In genomic region chr21:35093514-35093913, GRCh38 we compare ENCODE assay signal across 29 cellular contexts.
"Had no signal": no experiment of that assay in that cellular context is flagged by ENCODE, and none has a peak within 500 bp of the region (broad histone marks: within the 10 kb centered on the region; RNA-seq: fewer than 3 reads in every experiment).

No MANE protein-coding gene starts in this region.

- H3K27me3 Mint-ChIP-seq: activated naive CD4-positive, alpha-beta T cell treated with anti-CD3 and anti-CD28 coated beads, Interleukin-2, amount 50 U/mL, for 24 hours; activated T-cell treated with anti-CD3 and anti-CD28 coated beads, Interleukin-2, amount 50 U/mL, for 24 hours; activated T-helper 17 cell treated with anti-CD3 and anti-CD28 coated beads, Interleukin-2, amount 50 U/mL, for 72 hours; effector memory CD8-positive, alpha-beta T cell had no signal

- H3K4me3 Mint-ChIP-seq: activated CD4-positive, alpha-beta memory T cell treated with anti-CD3 and anti-CD28 coated beads, Interleukin-2, amount 10 ng/mL, durations not matched to agents 7 days and 5 days; activated naive CD4-positive, alpha-beta T cell treated with anti-CD3 and anti-CD28 coated beads for 36 hours; activated naive CD4-positive, alpha-beta T cell treated with anti-CD3 and anti-CD28 coated beads, Interleukin-2, amount 50 U/mL, for 24 hours; activated naive CD8-positive, alpha-beta T cell treated with anti-CD3 and anti-CD28 coated beads, Interleukin-2, amount 10 ng/mL, durations not matched to agents 7 days and 5 days; activated T-cell treated with anti-CD3 and anti-CD28 coated beads, Interleukin-2, amount 50 U/mL, for 24 hours; activated T-cell treated with anti-CD3 and anti-CD28 coated beads, Interleukin-2, amount 50 U/mL, for 72 hours; activated T-helper 17 cell treated with anti-CD3 and anti-CD28 coated beads, Interleukin-2, amount 50 U/mL, for 72 hours; effector memory CD8-positive, alpha-beta T cell had no signal

- ATAC-seq: activated T-cell treated with anti-CD3 and anti-CD28 coated beads, Interleukin-2, amount 50 U/mL, for 72 hours; activated T-helper 17 cell treated with anti-CD3 and anti-CD28 coated beads, Interleukin-2, amount 50 U/mL, for 72 hours; body of pancreas; effector memory CD8-positive, alpha-beta T cell; foreskin keratinocyte; gastrocnemius medialis; heart left ventricle had no signal

- H3K9me3 Mint-ChIP-seq: activated naive CD4-positive, alpha-beta T cell treated with anti-CD3 and anti-CD28 coated beads for 36 hours; effector memory CD8-positive, alpha-beta T cell had no signal

- H3K9me3 ChIP-seq: body of pancreas, esophagus muscularis mucosa, gastrocnemius medialis, heart left ventricle had no signal

- H3K27ac Mint-ChIP-seq: activated CD4-positive, alpha-beta memory T cell treated with anti-CD3 and anti-CD28 coated beads, Interleukin-2, amount 10 ng/mL, durations not matched to agents 7 days and 5 days; activated naive CD4-positive, alpha-beta T cell treated with anti-CD3 and anti-CD28 coated beads for 36 hours; activated naive CD4-positive, alpha-beta T cell treated with anti-CD3 and anti-CD28 coated beads, Interleukin-2, amount 50 U/mL, for 24 hours; activated naive CD8-positive, alpha-beta T cell treated with anti-CD3 and anti-CD28 coated beads, Interleukin-2, amount 10 ng/mL, durations not matched to agents 7 days and 5 days; activated T-cell treated with anti-CD3 and anti-CD28 coated beads, Interleukin-2, amount 50 U/mL, for 72 hours; activated T-helper 17 cell treated with anti-CD3 and anti-CD28 coated beads, Interleukin-2, amount 50 U/mL, for 72 hours; effector memory CD8-positive, alpha-beta T cell had no signal

- H3K36me3 Mint-ChIP-seq: activated naive CD8-positive, alpha-beta T cell treated with anti-CD3 and anti-CD28 coated beads, Interleukin-2, amount 10 ng/mL, durations not matched to agents 7 days and 5 days had no signal

- FAIRE-seq: colon had no signal

- H3K36me3 ChIP-seq: esophagus muscularis mucosa, gastrocnemius medialis, heart left ventricle had no signal

- H3K4me3 ChIP-seq: body of pancreas, esophagus muscularis mucosa, gastrocnemius medialis, heart left ventricle had no signal

- H3K27ac ChIP-seq: body of pancreas, esophagus muscularis mucosa, foreskin keratinocyte, gastrocnemius medialis, heart left ventricle had no signal

- H3K4me1 ChIP-seq: body of pancreas, esophagus muscularis mucosa, foreskin keratinocyte, gastrocnemius medialis, heart left ventricle had no signal

- DNase-seq: activated CD4-positive, alpha-beta memory T cell treated with anti-CD3 and anti-CD28 coated beads, Interleukin-2, amount 10 ng/mL, durations not matched to agents 7 days and 5 days; activated CD4-positive, alpha-beta T cell treated with anti-CD3 and anti-CD28 coated beads for 4 hours; activated CD4-positive, CD25-positive, alpha-beta regulatory T cell; activated CD4-positive, CD25-positive, alpha-beta regulatory T cell treated with anti-CD3 and anti-CD28 coated beads, Interleukin-2, amount 50 U/mL, for 72 hours; activated CD8-positive, alpha-beta memory T cell treated with anti-CD3 and anti-CD28 coated beads, Interleukin-2, amount 50 U/mL, for 48 hours; activated effector memory CD4-positive, alpha-beta T cell treated with anti-CD3 and anti-CD28 coated beads, Interleukin-2, amount 50 U/mL, for 16 hours; activated naive CD4-positive, alpha-beta T cell treated with anti-CD3 and anti-CD28 coated beads for 36 hours; activated naive CD8-positive, alpha-beta T cell treated with anti-CD3 and anti-CD28 coated beads, Interleukin-2, amount 10 ng/mL, durations not matched to agents 7 days and 5 days; activated T-cell treated with anti-CD3 and anti-CD28 coated beads for 4 hours; activated T-cell treated with anti-CD3 and anti-CD28 coated beads, Interleukin-2, amount 50 U/mL, for 24 hours; activated T-cell treated with anti-CD3 and anti-CD28 coated beads, Interleukin-2, amount 50 U/mL, for 72 hours; amniotic stem cell; anterior cingulate cortex; body of pancreas; caudate nucleus; cortex of kidney; dermis blood vessel endothelial cell; effector CD4-positive, alpha-beta T cell; effector memory CD8-positive, alpha-beta T cell; erythroblast; foreskin keratinocyte; gastrocnemius medialis; glutamatergic neuron; heart left ventricle; T-helper 2 cell had no signal

- H3K27me3 ChIP-seq: body of pancreas, esophagus muscularis mucosa, foreskin keratinocyte, gastrocnemius medialis had no signal
